ENCODE assay signal across 26 cellular contexts in genomic region chr22:23301591-23301990, GRCh38.
DNase-seq lines count a peak whose midpoint lies in the region; ATAC-seq, FAIRE-seq and TF ChIP-seq lines count a peak whose summit lies in the region.
"Had no signal": no experiment of that assay in that cellular context is flagged by ENCODE, and none has a peak within 500 bp of the region (broad histone marks: within the 10 kb centered on the region; RNA-seq: fewer than 3 reads in every experiment).

No MANE protein-coding gene starts in this region.

- no peak for ATAC-seq in activated naive CD8-positive, alpha-beta T cell treated with anti-CD3 and anti-CD28 coated beads, Interleukin-2, amount 50 U/mL, for 24 hours
- ATAC-seq in T-helper 17 cell (no peak), lower lobe of right lung (no peak), HG02852 (IDR thresholded peaks at IDR 0.05; ENCODE audit: unreplicated experiment) (no peak)

- no peaks in the 10 kb centered on the region for H3K27me3 ChIP-seq in lower lobe of right lung (ENCODE audit: low read depth)

- no peak overlapping the region for H3K4me3 ChIP-seq in lower lobe of right lung

- peak overlapping the region; percentile 31 for H3K27ac Mint-ChIP-seq in activated naive CD8-positive, alpha-beta T cell treated with anti-CD3 and anti-CD28 coated beads, Interleukin-2, amount 50 U/mL, for 24 hours
- H3K27ac Mint-ChIP-seq in activated naive CD8-positive, alpha-beta T cell treated with anti-CD3 and anti-CD28 coated beads for 36 hours = no peak overlapping the region
- H3K27ac Mint-ChIP-seq in T-helper 17 cell = peak overlapping the region; percentile 14
- H3K27ac Mint-ChIP-seq: B cell had no signal

- peak; percentile 62 for FAIRE-seq in urothelium cell line (lab: Jason Lieb, UNC)
- FAIRE-seq: GM12892, H1, RCC 7860 had no signal

- intact Hi-C loops in lower lobe of right lung (cut with DNase I) = no loop called here

- no peak for TF ChIP-seq CTCF in lower lobe of right lung (IDR thresholded peaks at IDR 0.05)

- H3K36me3 Mint-ChIP-seq in activated naive CD8-positive, alpha-beta T cell treated with anti-CD3 and anti-CD28 coated beads, Interleukin-2, amount 50 U/mL, for 24 hours (ENCODE audit: low read depth) = peaks cover 17% of the 10 kb centered on the region
- H3K36me3 Mint-ChIP-seq in activated naive CD8-positive, alpha-beta T cell treated with anti-CD3 and anti-CD28 coated beads for 36 hours = no peaks in the 10 kb centered on the region
- peaks cover 9% of the 10 kb centered on the region for H3K36me3 Mint-ChIP-seq in T-helper 17 cell (ENCODE audit: low read depth)

- H3K9me3 Mint-ChIP-seq in activated naive CD8-positive, alpha-beta T cell treated with anti-CD3 and anti-CD28 coated beads, Interleukin-2, amount 50 U/mL, for 24 hours = no peaks in the 10 kb centered on the region
- no peaks in the 10 kb centered on the region for H3K9me3 Mint-ChIP-seq in activated naive CD8-positive, alpha-beta T cell treated with anti-CD3 and anti-CD28 coated beads for 36 hours
- H3K9me3 Mint-ChIP-seq: IgD-negative memory B cell had no signal

- H3K27me3 Mint-ChIP-seq in activated naive CD8-positive, alpha-beta T cell treated with anti-CD3 and anti-CD28 coated beads, Interleukin-2, amount 50 U/mL, for 24 hours = no peaks in the 10 kb centered on the region
- no peaks in the 10 kb centered on the region for H3K27me3 Mint-ChIP-seq in activated naive CD8-positive, alpha-beta T cell treated with anti-CD3 and anti-CD28 coated beads for 36 hours
- H3K27me3 Mint-ChIP-seq in T-helper 17 cell = no peaks in the 10 kb centered on the region
- H3K27me3 Mint-ChIP-seq: B cell, IgD-negative memory B cell had no signal

- H3K9me3 ChIP-seq in T-helper 17 cell (ENCODE audit: control insufficient read depth, low read length, poor library complexity, severe bottlenecking) (no peaks in the 10 kb centered on the region), lower lobe of right lung (no peaks in the 10 kb centered on the region)

- H3K4me1 Mint-ChIP-seq in activated naive CD8-positive, alpha-beta T cell treated with anti-CD3 and anti-CD28 coated beads, Interleukin-2, amount 50 U/mL, for 24 hours = no peaks in the 10 kb centered on the region
- no peaks in the 10 kb centered on the region for H3K4me1 Mint-ChIP-seq in activated naive CD8-positive, alpha-beta T cell treated with anti-CD3 and anti-CD28 coated beads for 36 hours
- no peaks in the 10 kb centered on the region for H3K4me1 Mint-ChIP-seq in T-helper 17 cell
- H3K4me1 Mint-ChIP-seq: B cell, IgD-negative memory B cell had no signal

- H3K4me1 ChIP-seq in lower lobe of right lung = peaks cover 18% of the 10 kb centered on the region

- peaks cover 65% of the 10 kb centered on the region for H3K36me3 ChIP-seq in lower lobe of right lung

- DNase-seq in activated naive CD8-positive, alpha-beta T cell treated with anti-CD3 and anti-CD28 coated beads, Interleukin-2, amount 50 U/mL, for 24 hours = no peak
- no peak for DNase-seq in activated naive CD8-positive, alpha-beta T cell treated with anti-CD3 and anti-CD28 coated beads for 36 hours
- DNase-seq in T-helper 17 cell (no peak), lower lobe of right lung (peak; percentile 21), urothelium cell line (ENCODE audit: low spot score) (no peak), DMS153 treated with DMSO at 0.1 percent for 48 hours (lab: John Stamatoyannopoulos, UW; ENCODE audit: unreplicated experiment) (no peak)
- DNase-seq: Calu3, DND-41, HCEC 1CT, MM.1S, NCI-H1048, NCI-H1417, NCI-H1694 treated with DMSO at 0.1 percent for 48 hours, NCI-H2081 treated with DMSO at 0.1 percent for 48 hours, NCI-H2171 treated with DMSO at 0.1 percent for 48 hours, NCI-H524, NCI-H748 treated with DMSO at 0.1 percent for 48 hours had no signal

- no peak overlapping the region for H3K4me3 Mint-ChIP-seq in activated naive CD8-positive, alpha-beta T cell treated with anti-CD3 and anti-CD28 coated beads, Interleukin-2, amount 50 U/mL, for 24 hours
- no peak overlapping the region for H3K4me3 Mint-ChIP-seq in activated naive CD8-positive, alpha-beta T cell treated with anti-CD3 and anti-CD28 coated beads for 36 hours
- no peak overlapping the region for H3K4me3 Mint-ChIP-seq in T-helper 17 cell
- H3K4me3 Mint-ChIP-seq: B cell, IgD-negative memory B cell had no signal

- no peak overlapping the region for H3K27ac ChIP-seq in lower lobe of right lung
- H3K27ac ChIP-seq: 22Rv1, C4-2B, KMS-11 had no signal
